In the genomic region with DNA sequence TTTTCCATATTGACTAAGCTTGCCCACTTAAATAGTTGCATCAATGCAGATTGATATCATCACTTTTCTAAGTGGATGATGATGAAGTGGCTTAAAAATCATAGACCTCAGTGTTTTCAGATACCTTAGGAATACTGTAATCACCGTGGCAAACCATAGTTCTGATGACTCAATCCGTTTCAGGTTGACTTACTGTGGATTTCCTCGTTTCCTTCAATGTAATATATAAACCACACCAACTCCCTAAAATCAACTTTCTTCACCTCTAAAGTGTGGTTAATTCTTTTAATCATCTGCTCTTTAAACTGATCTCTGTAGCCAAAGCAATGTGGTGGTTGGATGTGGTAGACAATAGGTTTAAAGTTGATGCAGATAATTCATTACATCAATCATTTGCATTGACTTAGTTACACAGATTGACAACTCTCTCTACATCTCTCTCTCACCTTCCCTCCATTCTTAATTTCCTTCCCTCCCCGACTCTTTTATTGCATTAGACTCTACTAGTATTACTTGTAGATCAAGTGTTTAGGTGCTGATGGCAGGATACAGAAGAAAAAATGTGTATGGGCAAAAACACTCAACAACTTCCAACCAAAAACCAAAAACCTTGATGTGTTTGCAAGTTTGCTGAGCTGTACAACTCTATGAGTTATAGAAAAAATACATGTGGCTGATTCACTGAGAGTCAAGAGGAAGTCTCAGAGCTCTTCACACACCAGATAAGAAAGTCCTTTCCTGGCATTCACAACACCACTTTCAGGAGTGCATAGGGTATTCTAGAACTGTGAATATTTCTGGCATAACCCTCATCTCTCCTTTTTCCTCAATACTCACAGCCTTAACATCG, we compare ENCODE assay signal across 13 cellular contexts.
DNase-seq lines count a peak whose midpoint lies in the region; ATAC-seq, FAIRE-seq and TF ChIP-seq lines count a peak whose summit lies in the region.
"Had no signal": no experiment of that assay in that cellular context is flagged by ENCODE, and none has a peak within 500 bp of the region (broad histone marks: within the 10 kb centered on the region; RNA-seq: fewer than 3 reads in every experiment).

No MANE protein-coding gene starts in this region.

- peaks cover 29% of the 10 kb centered on the region for H3K4me1 Mint-ChIP-seq in activated naive CD4-positive, alpha-beta T cell treated with anti-CD3 and anti-CD28 coated beads, Interleukin-2, amount 10 ng/mL, durations not matched to agents 7 days and 5 days
- peaks cover 29% of the 10 kb centered on the region for H3K4me1 Mint-ChIP-seq in stimulated activated effector memory CD8-positive, alpha-beta T cell treated with anti-CD3 and anti-CD28 coated beads, Interleukin-12 subunit alpha, Interleukin-12 subunit beta, amount 100 ng/mL, for 72 hours

- no peak overlapping the region for H3K4me3 ChIP-seq in choroid plexus epithelial cell (ENCODE audit: low read depth, low read length)
- no peak overlapping the region for H3K4me3 ChIP-seq in A673 (ENCODE audit: low read depth, low read length, poor library complexity, severe bottlenecking)
- H3K4me3 ChIP-seq: BLaER1, SK-N-MC had no signal

- TF ChIP-seq CTCF in choroid plexus epithelial cell (conservative IDR thresholded peaks at IDR 0.05; ENCODE audit: low read depth, low read length) (no peak), A673 (conservative IDR thresholded peaks at IDR 0.05; ENCODE audit: low read depth, low read length) (no peak)

- CTCF ChIA-PET in activated naive CD4-positive, alpha-beta T cell treated with anti-CD3 and anti-CD28 coated beads, Interleukin-2, amount 10 ng/mL, durations not matched to agents 7 days and 5 days (lab: Charles Lee) = interaction anchor here (0.9 to 1.3 kb wide), 2 partner anchors 132 to 137 kb away, joined by 3 read pairs; no protein-coding TSS in a partner anchor
- CTCF ChIA-PET in A673 (lab: Charles Lee) = no interaction called here

- DNase-seq in activated naive CD4-positive, alpha-beta T cell treated with anti-CD3 and anti-CD28 coated beads, Interleukin-2, amount 10 ng/mL, durations not matched to agents 7 days and 5 days = no peak
- no peak for DNase-seq in activated naive CD4-positive, alpha-beta T cell treated with anti-CD3 and anti-CD28 coated beads, Interleukin-2, amount 50 U/mL, for 16 hours
- DNase-seq in RCC 7860 (ENCODE audit: low spot score) = peak; percentile 98
- peak; percentile 36 for DNase-seq in choroid plexus epithelial cell (ENCODE audit: low read depth)
- DNase-seq in stimulated activated effector memory CD8-positive, alpha-beta T cell treated with anti-CD3 and anti-CD28 coated beads, Interleukin-12 subunit alpha, Interleukin-12 subunit beta, amount 100 ng/mL, for 72 hours (ENCODE audit: low spot score in 2 of 2) = no peak
- no peak for DNase-seq in AG08395 (ENCODE audit: low spot score)
- DNase-seq in A673 (ENCODE audit: low spot score) = no peak
- DNase-seq: KG1 had no signal

- intact Hi-C loops in A673 (cut with micrococcal nuclease; ENCODE audit: unreplicated experiment) = no loop called here

- POLR2A ChIA-PET in A673 (lab: Charles Lee; ENCODE audit: low non-redundant PET) = no interaction called here

- no peaks in the 10 kb centered on the region for H3K27me3 Mint-ChIP-seq in activated naive CD4-positive, alpha-beta T cell treated with anti-CD3 and anti-CD28 coated beads, Interleukin-2, amount 10 ng/mL, durations not matched to agents 7 days and 5 days
- H3K27me3 Mint-ChIP-seq: progenitor cell of endocrine pancreas had no signal

- H3K4me3 Mint-ChIP-seq in activated naive CD4-positive, alpha-beta T cell treated with anti-CD3 and anti-CD28 coated beads, Interleukin-2, amount 10 ng/mL, durations not matched to agents 7 days and 5 days = no peak overlapping the region
- H3K4me3 Mint-ChIP-seq in stimulated activated effector memory CD8-positive, alpha-beta T cell treated with anti-CD3 and anti-CD28 coated beads, Interleukin-12 subunit alpha, Interleukin-12 subunit beta, amount 100 ng/mL, for 72 hours = peak overlapping the region; percentile 42

- H3K36me3 ChIP-seq in A673 (ENCODE audit: insufficient read depth, low read length, poor library complexity, severe bottlenecking) = no peaks in the 10 kb centered on the region
- H3K36me3 ChIP-seq: BLaER1 had no signal

- H3K27ac Mint-ChIP-seq in activated naive CD4-positive, alpha-beta T cell treated with anti-CD3 and anti-CD28 coated beads, Interleukin-2, amount 10 ng/mL, durations not matched to agents 7 days and 5 days = peak overlapping the region; percentile 82
- H3K27ac Mint-ChIP-seq in stimulated activated effector memory CD8-positive, alpha-beta T cell treated with anti-CD3 and anti-CD28 coated beads, Interleukin-12 subunit alpha, Interleukin-12 subunit beta, amount 100 ng/mL, for 72 hours = peak overlapping the region; percentile 68
- H3K27ac Mint-ChIP-seq: progenitor cell of endocrine pancreas had no signal

- peaks cover 19% of the 10 kb centered on the region for H3K4me1 ChIP-seq in A673 (ENCODE audit: insufficient read depth, low read length, poor library complexity, severe bottlenecking)
- H3K4me1 ChIP-seq: BLaER1 had no signal

- ATAC-seq in stimulated activated effector memory CD8-positive, alpha-beta T cell treated with anti-CD3 and anti-CD28 coated beads, Interleukin-12 subunit alpha, Interleukin-12 subunit beta, amount 100 ng/mL, for 72 hours = peak; percentile 93
- no peak for ATAC-seq in HG02870 (IDR thresholded peaks at IDR 0.05; ENCODE audit: unreplicated experiment)

- H3K27me3 ChIP-seq in A673 (replicated peaks; ENCODE audit: insufficient read depth, low read depth, low read length, poor library complexity) = no peaks in the 10 kb centered on the region
- H3K27me3 ChIP-seq: BLaER1 had no signal

- no TSS peak for BruUV-seq in A673 (replicated peaks; lab: Mats Ljungman, UMichigan)

- H3K9me3 ChIP-seq in A673 (ENCODE audit: low read depth, low read length, poor library complexity, severe bottlenecking) = no peaks in the 10 kb centered on the region
- H3K9me3 ChIP-seq: BLaER1 had no signal

- no peaks in the 10 kb centered on the region for H3K36me3 Mint-ChIP-seq in activated naive CD4-positive, alpha-beta T cell treated with anti-CD3 and anti-CD28 coated beads, Interleukin-2, amount 10 ng/mL, durations not matched to agents 7 days and 5 days
- H3K36me3 Mint-ChIP-seq in stimulated activated effector memory CD8-positive, alpha-beta T cell treated with anti-CD3 and anti-CD28 coated beads, Interleukin-12 subunit alpha, Interleukin-12 subunit beta, amount 100 ng/mL, for 72 hours = peaks cover 17% of the 10 kb centered on the region

- no peaks in the 10 kb centered on the region for H3K9me3 Mint-ChIP-seq in activated naive CD4-positive, alpha-beta T cell treated with anti-CD3 and anti-CD28 coated beads, Interleukin-2, amount 10 ng/mL, durations not matched to agents 7 days and 5 days
- no peaks in the 10 kb centered on the region for H3K9me3 Mint-ChIP-seq in stimulated activated effector memory CD8-positive, alpha-beta T cell treated with anti-CD3 and anti-CD28 coated beads, Interleukin-12 subunit alpha, Interleukin-12 subunit beta, amount 100 ng/mL, for 72 hours

- peak; percentile 100 for FAIRE-seq in RCC 7860 (lab: Jason Lieb, UNC)
- FAIRE-seq: islet of Langerhans had no signal

- H3K27ac ChIP-seq in A673 (ENCODE audit: low read depth, low read length, poor library complexity, severe bottlenecking) = no peak overlapping the region
- H3K27ac ChIP-seq: BLaER1, SK-N-MC had no signal

Comparison
In these comparisons a context has a peak if more than half of its experiments do, and no peak if none do; other contexts are left out.
1. DNase-seq: peak in RCC 7860 (single experiment) and choroid plexus epithelial cell (single experiment); none in activated naive CD4-positive, alpha-beta T cell treated with anti-CD3 and anti-CD28 coated beads, Interleukin-2, amount 10 ng/mL, durations not matched to agents 7 days and 5 days (single experiment), activated naive CD4-positive, alpha-beta T cell treated with anti-CD3 and anti-CD28 coated beads, Interleukin-2, amount 50 U/mL, for 16 hours (single experiment), stimulated activated effector memory CD8-positive, alpha-beta T cell treated with anti-CD3 and anti-CD28 coated beads, Interleukin-12 subunit alpha, Interleukin-12 subunit beta, amount 100 ng/mL, for 72 hours (0 of 2), AG08395 (single experiment) and A673 (single experiment).